1 cellular context compared by ENCODE assay signal in genomic region chr4:129822708-129823504, GRCh38.
TF ChIP-seq lines count a peak whose summit lies in the region.

No MANE protein-coding gene starts in this region.

TF ChIP-seq in endothelial cell of umbilical vein, 7 proteins besides CTCF, POLR2A, EP300 and RAD21 (continued from another document):
- TF ChIP-seq GATA2 (IDR thresholded peaks at IDR 0.05; ENCODE audit: insufficient read depth, insufficient read length, low read depth, low read length) (peak; percentile 89), MAX (IDR thresholded peaks at IDR 0.05; ENCODE audit: insufficient read depth, insufficient read length) (no peak), MYC (IDR thresholded peaks at IDR 0.05; ENCODE audit: low read depth, low read length) (no peak)
